In genomic region chr3:67113802-67114407, GRCh38 we compare ENCODE assay signal across 1 cellular context.
A peak's percentile ranks its signal among the peaks of the same experiment; 100 is the strongest.
TF ChIP-seq lines count a peak whose summit lies in the region.

No MANE protein-coding gene starts in this region.

TF ChIP-seq in HepG2, 621 proteins besides CTCF, POLR2A, EP300 and RAD21 (continued from another document and continues in another):
- TF ChIP-seq ZNF362 (CRISPR knock-in tag; IDR thresholded peaks at IDR 0.05; ENCODE audit: borderline replicate concordance): no peak
- TF ChIP-seq TEF (CRISPR knock-in tag; IDR thresholded peaks at IDR 0.05): peak; percentile 90; the same call in 1 of the 2 replicates
- TF ChIP-seq ZSCAN25 (CRISPR knock-in tag; IDR thresholded peaks at IDR 0.05): peak; percentile 78; the same call in 1 of the 2 replicates
- TF ChIP-seq ZNF7 (CRISPR knock-in tag; IDR thresholded peaks at IDR 0.05): peak; percentile 63; the same call in 1 of the 2 replicates
- peak; percentile 70 for TF ChIP-seq ZNF18 (CRISPR knock-in tag; IDR thresholded peaks at IDR 0.05; ENCODE audit: insufficient replicate concordance)
- 0 out of 2 replicates have a peak, but pooled peaks have one; percentile 75 for TF ChIP-seq MAF1 (CRISPR knock-in tag; IDR thresholded peaks at IDR 0.05; ENCODE audit: borderline replicate concordance)
- peak; percentile 91 for TF ChIP-seq ZNF709 (CRISPR knock-in tag; IDR thresholded peaks at IDR 0.05)
- TF ChIP-seq DR1 (CRISPR knock-in tag; IDR thresholded peaks at IDR 0.05): no peak
- no peak for TF ChIP-seq NR1H2 (CRISPR knock-in tag; IDR thresholded peaks at IDR 0.05; ENCODE audit: borderline replicate concordance, low read depth)
- TF ChIP-seq TOPORS (CRISPR knock-in tag; IDR thresholded peaks at IDR 0.05): peak; percentile 81; the same call in 1 of the 2 replicates
- 0 out of 2 replicates have a peak, but pooled peaks have one; percentile 27 for TF ChIP-seq ZFAT (CRISPR knock-in tag; conservative IDR thresholded peaks at IDR 0.05)
- TF ChIP-seq ZBTB44 (CRISPR knock-in tag; IDR thresholded peaks at IDR 0.05): peak; percentile 97; the same call in 1 of the 2 replicates
- TF ChIP-seq TRIM24 (CRISPR knock-in tag; IDR thresholded peaks at IDR 0.05): no peak
- no peak for TF ChIP-seq LCORL (IDR thresholded peaks at IDR 0.05)
- no peak for TF ChIP-seq LCORL (CRISPR knock-in tag; IDR thresholded peaks at IDR 0.05)
- no peak for TF ChIP-seq FOXM1 (CRISPR knock-in tag; IDR thresholded peaks at IDR 0.05)
- 0 out of 2 replicates have a peak, but pooled peaks have one; percentile 38 for TF ChIP-seq ZMYM2 (CRISPR knock-in tag; IDR thresholded peaks at IDR 0.05)
- TF ChIP-seq ZNF33A (CRISPR knock-in tag; IDR thresholded peaks at IDR 0.05; ENCODE audit: borderline replicate concordance): no peak
- peak; percentile 99 for TF ChIP-seq EHMT2 (IDR thresholded peaks at IDR 0.05; ENCODE audit: borderline replicate concordance, low read depth, low read length)
- TF ChIP-seq ARID2 (CRISPR knock-in tag; IDR thresholded peaks at IDR 0.05; ENCODE audit: borderline replicate concordance): peak; percentile 93; the same call in 1 of the 2 replicates
- no peak for TF ChIP-seq MAFK (conservative IDR thresholded peaks at IDR 0.05 in 1 of 2, IDR thresholded peaks at IDR 0.05 in 1 of 2; ENCODE audit: low read length in 2 of 2)
- peak; percentile 82 for TF ChIP-seq ZNF639 (CRISPR knock-in tag; conservative IDR thresholded peaks at IDR 0.05)
- TF ChIP-seq TBX3 (IDR thresholded peaks at IDR 0.05; ENCODE audit: borderline replicate concordance): no peak
- TF ChIP-seq NKX3-1 (CRISPR knock-in tag; IDR thresholded peaks at IDR 0.05): peak; percentile 96
- TF ChIP-seq MED1 (CRISPR knock-in tag; IDR thresholded peaks at IDR 0.05): peak; percentile 77
- no peak for TF ChIP-seq NFRKB (IDR thresholded peaks at IDR 0.05)
- TF ChIP-seq CBX2 (IDR thresholded peaks at IDR 0.05; ENCODE audit: low read depth, low read length): no peak
- no peak for TF ChIP-seq CBX2 (CRISPR knock-in tag; IDR thresholded peaks at IDR 0.05; ENCODE audit: low read depth)
- TF ChIP-seq BCLAF1 (IDR thresholded peaks at IDR 0.05): no peak
- peak; percentile 67 for TF ChIP-seq ZNF777 (CRISPR knock-in tag; IDR thresholded peaks at IDR 0.05)
- peak; percentile 88 for TF ChIP-seq ZNF574 (CRISPR knock-in tag; IDR thresholded peaks at IDR 0.05)
- TF ChIP-seq ZNF124 (CRISPR knock-in tag; IDR thresholded peaks at IDR 0.05): peak; percentile 97
- TF ChIP-seq FIP1L1 (IDR thresholded peaks at IDR 0.05; ENCODE audit: borderline replicate concordance, insufficient read depth, low read depth, low read length): no peak
- TF ChIP-seq ZGPAT (CRISPR knock-in tag; IDR thresholded peaks at IDR 0.05): peak; percentile 87
- no peak for TF ChIP-seq IKZF1 (IDR thresholded peaks at IDR 0.05)
- TF ChIP-seq FOXA3 (CRISPR knock-in tag; IDR thresholded peaks at IDR 0.05): peak; percentile 84
- no peak for TF ChIP-seq SUZ12 (IDR thresholded peaks at IDR 0.05; ENCODE audit: low read depth, low read length)
- no peak for TF ChIP-seq RAD51 (IDR thresholded peaks at IDR 0.05; ENCODE audit: borderline replicate concordance)
- TF ChIP-seq ZNF644 (CRISPR knock-in tag; IDR thresholded peaks at IDR 0.05; ENCODE audit: low read depth): peak; percentile 84
